Comparison of ENCODE assay signal across 13 cellular contexts in the genomic region with DNA sequence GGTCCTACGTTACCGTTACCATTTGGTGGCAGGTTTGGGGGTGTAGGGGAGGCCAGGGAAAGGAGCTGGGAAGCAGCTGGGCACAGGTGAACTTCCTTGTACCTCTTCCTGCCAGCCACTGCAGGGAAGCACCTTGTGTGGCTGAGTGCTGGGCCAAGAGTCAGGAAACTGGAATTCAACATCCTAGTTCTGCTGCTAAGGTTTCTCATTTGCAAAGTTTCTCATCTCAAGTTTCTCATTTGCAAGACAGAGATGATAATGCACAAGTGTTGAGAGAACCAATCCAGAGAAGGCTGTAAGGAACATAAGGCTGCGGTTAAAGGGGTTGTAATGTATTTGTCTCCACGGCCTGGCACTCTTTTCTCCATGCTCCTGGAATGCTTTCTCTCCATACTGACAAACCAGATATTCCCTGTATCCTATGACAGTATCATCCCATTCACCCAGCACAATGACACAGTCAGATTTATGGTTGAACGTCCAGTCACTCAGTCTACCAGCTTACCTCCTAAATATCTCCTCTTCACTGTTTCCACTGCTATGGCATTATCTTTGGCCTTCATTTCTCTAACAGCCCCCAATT.
"Had no signal": no experiment of that assay in that cellular context is flagged by ENCODE, and none has a peak within 500 bp of the region (broad histone marks: within the 10 kb centered on the region; RNA-seq: fewer than 3 reads in every experiment).

No MANE protein-coding gene starts in this region.

- DNase-seq: activated CD4-positive, alpha-beta T cell treated with anti-CD3 and anti-CD28 coated beads for 48 hours; activated CD8-positive, alpha-beta memory T cell treated with anti-CD3 and anti-CD28 coated beads, Interleukin-2, amount 50 U/mL, for 4 hours; activated CD8-positive, alpha-beta T cell treated with anti-CD3 and anti-CD28 coated beads for 36 hours; activated gamma-delta T cell treated with Interleukin-2 at 50 U/mL for 16 hours; activated T-cell treated with anti-CD3 and anti-CD28 coated beads, Interleukin-2, amount 50 U/mL, for 72 hours; effector CD8-positive, alpha-beta T cell; foreskin melanocyte; head of caudate nucleus; kidney; ovary; spleen; stimulated activated CD4-positive, alpha-beta T cell treated with anti-CD3 and anti-CD28 coated beads, Interleukin-1b, Interleukin-23, amount 100 ng/mL, for 48 hours; stimulated activated naive CD8-positive, alpha-beta T cell treated with anti-CD3 and anti-CD28 coated beads, Interleukin-15, amount 100 ng/mL, for 72 hours had no signal

- H3K36me3 ChIP-seq: ovary, spleen had no signal

- H3K4me1 ChIP-seq: spleen had no signal

- H3K9me3 ChIP-seq: ovary, spleen had no signal

- H3K27me3 ChIP-seq: ovary, spleen had no signal

- H3K4me3 ChIP-seq: ovary, spleen had no signal

- H3K27ac ChIP-seq: ovary, spleen had no signal
